8 cellular contexts compared by ENCODE assay signal in genomic region chr1:43566382-43567035, GRCh38. TPM values are rescaled to one million over a fixed set of nuclear protein-coding genes. Genes with fewer than 3 reads are reported as not detected.
A peak's percentile ranks its signal among the peaks of the same experiment; 100 is the strongest.
DNase-seq lines count a peak whose midpoint lies in the region; ATAC-seq and TF ChIP-seq lines count a peak whose summit lies in the region.
"Had no signal": no experiment of that assay in that cellular context is flagged by ENCODE, and none has a peak within 500 bp of the region (broad histone marks: within the 10 kb centered on the region; RNA-seq: fewer than 3 reads in every experiment).

No MANE protein-coding gene starts in this region.

- in situ Hi-C loops in G401 (cut with HindIII; ENCODE audit: low sequenced_read_pairs) = no loop called here
- in situ Hi-C loops in gastrocnemius medialis (cut with MboI; ENCODE audit: low sequenced_read_pairs in 4 of 4) = no loop called here

- no peaks in the 10 kb centered on the region for H3K4me1 ChIP-seq in endodermal cell (ENCODE audit: control insufficient read depth, insufficient read depth, low read length)
- peaks cover 0 to 6% of the 10 kb centered on the region in 2 donors for H3K4me1 ChIP-seq in gastrocnemius medialis

- H3K4me3 ChIP-seq in endodermal cell (ENCODE audit: low read length) (no peak overlapping the region), gastrocnemius medialis (peak overlapping the region in 3 of 4 donors; percentile 51 to 59 (median 57))

- H3K9ac ChIP-seq in endodermal cell (ENCODE audit: extremely low read depth, low read length, poor library complexity, severe bottlenecking) = no peak overlapping the region

- no peaks in the 10 kb centered on the region for H3K9me3 Mint-ChIP-seq in endodermal cell

- no peak overlapping the region for H3K27ac ChIP-seq in endodermal cell (ENCODE audit: low read depth, low read length)
- no peak overlapping the region for H3K27ac ChIP-seq in gastrocnemius medialis

- DNase-seq in G401 (ENCODE audit: low spot score) (peak; percentile 86), T-helper 17 cell (no peak), endodermal cell (no peak), gastrocnemius medialis (no peak), ecto neural progenitor cell (ENCODE audit: low spot score) (no peak), dedifferentiated amniotic fluid mesenchymal stem cell (ENCODE audit: extremely low spot score) (no peak)

- peaks cover 8% of the 10 kb centered on the region for H3K4me1 Mint-ChIP-seq in T-helper 17 cell
- peaks cover 23% of the 10 kb centered on the region for H3K4me1 Mint-ChIP-seq in endodermal cell

- ATAC-seq in T-helper 17 cell (no peak), gastrocnemius medialis (no peak), GM21526 (IDR thresholded peaks at IDR 0.05; ENCODE audit: low FRiP score, unreplicated experiment) (no peak)

- no peak for TF ChIP-seq CTCF in endodermal cell (conservative IDR thresholded peaks at IDR 0.05)
- TF ChIP-seq CTCF in gastrocnemius medialis (IDR thresholded peaks at IDR 0.05 in 4 of 5, conservative IDR thresholded peaks at IDR 0.05 in 1 of 5) = no peak

- WGBS in endodermal cell (ENCODE audit: insufficient coverage in 1 of 2, insufficient read length in 1 of 2), 2 experiments = 95 to 96% methylated on average over 7 to 16 of the region's 16 CpGs

- intact Hi-C loops in gastrocnemius medialis (cut with DNase I; ENCODE audit: low total_unique reads) = no loop called here

- H3K36me3 ChIP-seq in endodermal cell (ENCODE audit: control insufficient read depth, insufficient read depth, low read length) = peaks cover 19% of the 10 kb centered on the region
- H3K36me3 ChIP-seq in gastrocnemius medialis = no peaks in the 10 kb centered on the region

- H3K27me3 ChIP-seq in endodermal cell (ENCODE audit: control insufficient read depth, insufficient read depth, low read length, poor library complexity, severe bottlenecking) = no peaks in the 10 kb centered on the region
- peaks cover 0 to 7% (median 3%) of the 10 kb centered on the region in 3 donors for H3K27me3 ChIP-seq in gastrocnemius medialis
- H3K27me3 ChIP-seq: Peyer's patch had no signal

- H3K27me3 Mint-ChIP-seq in T-helper 17 cell (no peaks in the 10 kb centered on the region), endodermal cell (ENCODE audit: insufficient read depth) (no peaks in the 10 kb centered on the region)

- H3K36me3 Mint-ChIP-seq in T-helper 17 cell (ENCODE audit: low read depth) (no peaks in the 10 kb centered on the region), endodermal cell (ENCODE audit: low read depth) (peaks cover 20% of the 10 kb centered on the region)

- H3K9me3 ChIP-seq in T-helper 17 cell (ENCODE audit: control insufficient read depth, low read length, poor library complexity, severe bottlenecking) = no peaks in the 10 kb centered on the region
- no peaks in the 10 kb centered on the region for H3K9me3 ChIP-seq in endodermal cell (ENCODE audit: control insufficient read depth, low read length)
- no peaks in the 10 kb centered on the region for H3K9me3 ChIP-seq in gastrocnemius medialis
- H3K9me3 ChIP-seq: Peyer's patch had no signal

- TF ChIP-seq POLR2A in gastrocnemius medialis (IDR thresholded peaks at IDR 0.05) = no peak

- H3K27ac Mint-ChIP-seq in T-helper 17 cell (no peak overlapping the region), endodermal cell (peak overlapping the region; percentile 29)

- H3K4me3 Mint-ChIP-seq in T-helper 17 cell = peak overlapping the region; percentile 80
- peak overlapping the region; percentile 43 for H3K4me3 Mint-ChIP-seq in endodermal cell

RNA-seq across cellular contexts. Expression of gene PTPRF, which starts 35.8 kb away (rescaled TPM):
- total RNA-seq in G401 (2014; rRNA removed; shearing (Covaris generic)) = 46.6 and 61.3 TPM in 2 replicates
- total RNA-seq in T-helper 17 cell (1 to 10 TPM in 1 of 2 donors, under 1 TPM in 1; 0.52 to 5.9 TPM), endodermal cell (100 to 1,000 TPM; 203 to 250 TPM), gastrocnemius medialis (1 to 10 TPM; 1.8 to 2.6 (median 2.5) TPM)
- polyA plus RNA-seq in endodermal cell (2013, experiment 1 of 2) = 145 TPM
- polyA plus RNA-seq in endodermal cell (2013, experiment 2 of 2) = 130 TPM
